In genomic region chr7:90766814-90767564, GRCh38 we compare ENCODE assay signal across 9 cellular contexts.
DNase-seq lines count a peak whose midpoint lies in the region; ATAC-seq and TF ChIP-seq lines count a peak whose summit lies in the region.
"Had no signal": no experiment of that assay in that cellular context is flagged by ENCODE, and none has a peak within 500 bp of the region (broad histone marks: within the 10 kb centered on the region; RNA-seq: fewer than 3 reads in every experiment).

No MANE protein-coding gene starts in this region.

- no peaks in the 10 kb centered on the region for H3K27me3 ChIP-seq in SK-N-SH (ENCODE audit: insufficient read depth)
- H3K27me3 ChIP-seq in ovary, result no peaks in the 10 kb centered on the region

- no peak overlapping the region for H3K4me3 ChIP-seq in SK-N-SH (ENCODE audit: low read depth in 2 of 2, low read length in 1 of 2)
- no peak overlapping the region for H3K4me3 ChIP-seq in ovary

- H3K4me1 Mint-ChIP-seq in immature natural killer cell, result no peaks in the 10 kb centered on the region
- H3K4me1 Mint-ChIP-seq: activated naive CD4-positive, alpha-beta T cell treated with anti-CD3 and anti-CD28 coated beads, Interleukin-2, amount 50 U/mL, for 24 hours had no signal

- CTCF ChIA-PET in SK-N-SH (lab: Yijun Ruan, JAX), result interaction anchor here (0.8 to 2.5 kb wide), 5 partner anchors 9 to 311 kb away, joined by 3 to 8 read pairs (median 6); no protein-coding TSS in a partner anchor

- TF ChIP-seq CTCF in SK-N-SH (IDR thresholded peaks at IDR 0.05), result no peak
- no peak for TF ChIP-seq CTCF in ovary (IDR thresholded peaks at IDR 0.05)

- no peak overlapping the region for H2AFZ ChIP-seq in SK-N-SH (ENCODE audit: low read depth)

- H3K27ac Mint-ChIP-seq in immature natural killer cell, result no peak overlapping the region
- H3K27ac Mint-ChIP-seq: activated naive CD4-positive, alpha-beta T cell treated with anti-CD3 and anti-CD28 coated beads, Interleukin-2, amount 50 U/mL, for 24 hours had no signal

- 71% methylated on average over 7 of the region's 7 CpGs for WGBS in SK-N-SH (ENCODE audit: low lambda C conversion rate)
- WGBS in ovary, 3 donors, result 26 to 43% (median 35%) methylated on average over 7 of the region's 7 CpGs

- peak; percentile 31 for TF ChIP-seq RAD21 in SK-N-SH (IDR thresholded peaks at IDR 0.05; ENCODE audit: low read length)

- TF ChIP-seq EP300 in SK-N-SH (IDR thresholded peaks at IDR 0.05; ENCODE audit: borderline replicate concordance in 1 of 2, low read depth in 1 of 2, low read length in 1 of 2) (no peak), ovary (IDR thresholded peaks at IDR 0.05) (no peak)

- H3K4me2 ChIP-seq in SK-N-SH, result no peak overlapping the region

- no peak for TF ChIP-seq POLR2A in ovary (IDR thresholded peaks at IDR 0.05)

- intact Hi-C loops in head of caudate nucleus (cut with DNase I), result no loop called here
- intact Hi-C loops in ovary (cut with DNase I), result no loop called here

- H3K9me3 ChIP-seq in SK-N-SH, result peaks cover 7% of the 10 kb centered on the region; the same call in 1 of the 2 replicates
- no peaks in the 10 kb centered on the region for H3K9me3 ChIP-seq in ovary

- DNase-seq in DMS53 (lab: John Stamatoyannopoulos, UW) (peak; percentile 94), SK-N-SH (peak; percentile 60), head of caudate nucleus (peak in 30 of 42 donors; percentile 4 to 54 (median 22)), ovary (peak; percentile 48 to 72 (median 65)), GM19238 (ENCODE audit: insufficient read length, low spot score) (no peak), immature natural killer cell (no peak)
- DNase-seq in activated naive CD4-positive, alpha-beta T cell (lab: John Stamatoyannopoulos, UW), result no peak

- H3K79me2 ChIP-seq in SK-N-SH (ENCODE audit: insufficient read depth), result peaks cover 41% of the 10 kb centered on the region

- no peak for ATAC-seq in GM21526 (IDR thresholded peaks at IDR 0.05; ENCODE audit: low FRiP score, unreplicated experiment)

- H3K36me3 ChIP-seq in SK-N-SH (replicated peaks in 1 of 2; ENCODE audit: control insufficient read depth in 1 of 2, insufficient read depth in 2 of 2, low read length in 1 of 2) (peaks cover 0 to 26% of the 10 kb centered on the region in 2 experiments), ovary (no peaks in the 10 kb centered on the region)

- H3K36me3 Mint-ChIP-seq in immature natural killer cell, result no peaks in the 10 kb centered on the region
- H3K36me3 Mint-ChIP-seq: activated naive CD4-positive, alpha-beta T cell treated with anti-CD3 and anti-CD28 coated beads, Interleukin-2, amount 50 U/mL, for 24 hours had no signal

- H3K4me1 ChIP-seq in SK-N-SH (ENCODE audit: control insufficient read depth in 1 of 2, insufficient read depth in 2 of 2, low read depth in 1 of 2, low read length in 1 of 2) (peaks cover 12 to 28% of the 10 kb centered on the region in 2 experiments; a peak in 3 of 4 replicates), ovary (ENCODE audit: insufficient read depth) (peaks cover 3% of the 10 kb centered on the region)

- H4K20me1 ChIP-seq in SK-N-SH (ENCODE audit: insufficient read depth), result no peaks in the 10 kb centered on the region; the same call in 1 of the 2 replicates

- H3K9ac ChIP-seq in SK-N-SH, result no peak overlapping the region

- peaks cover 6 to 27% (median 12%) of the 10 kb centered on the region in 6 donors for H3K9me3 Mint-ChIP-seq in immature natural killer cell

- H3K9me2 ChIP-seq in SK-N-SH, result no peaks in the 10 kb centered on the region

- H3F3A ChIP-seq in SK-N-SH (replicated peaks; ENCODE audit: insufficient read depth), result peaks cover 6% of the 10 kb centered on the region

- no peak overlapping the region for H3K4me3 Mint-ChIP-seq in immature natural killer cell
- H3K4me3 Mint-ChIP-seq: activated naive CD4-positive, alpha-beta T cell treated with anti-CD3 and anti-CD28 coated beads, Interleukin-2, amount 50 U/mL, for 24 hours had no signal

- POLR2A ChIA-PET in SK-N-SH (lab: Yijun Ruan, JAX), result no interaction called here

- H3K27ac ChIP-seq in SK-N-SH (ENCODE audit: low read depth in 2 of 2, low read length in 1 of 2), result peak overlapping the region in 1 of 2 experiments; percentile 67; a peak in 2 of 4 replicates
- no peak overlapping the region for H3K27ac ChIP-seq in ovary

- peaks cover 0 to 4% (median 2%) of the 10 kb centered on the region in 3 donors for H3K27me3 Mint-ChIP-seq in immature natural killer cell (ENCODE audit: low read depth in 3 of 3)
- H3K27me3 Mint-ChIP-seq: activated naive CD4-positive, alpha-beta T cell treated with anti-CD3 and anti-CD28 coated beads, Interleukin-2, amount 50 U/mL, for 24 hours had no signal

TF ChIP-seq in SK-N-SH, 30 proteins besides CTCF, POLR2A, EP300 and RAD21:
- TF ChIP-seq MXI1 (IDR thresholded peaks at IDR 0.05; ENCODE audit: low read depth, low read length) (0 out of 2 replicates have a peak, but pooled peaks have one; percentile 28), GABPA (IDR thresholded peaks at IDR 0.05; ENCODE audit: low read depth) (no peak), NFIC (IDR thresholded peaks at IDR 0.05; ENCODE audit: borderline replicate concordance) (peak; percentile 42; the same call in 1 of the 2 replicates), GATA2 (CRISPR knock-in tag; IDR thresholded peaks at IDR 0.05) (peak; percentile 59), RCOR1 (IDR thresholded peaks at IDR 0.05; ENCODE audit: low read length) (peak; percentile 49), CHD2 (IDR thresholded peaks at IDR 0.05; ENCODE audit: low read length, partially characterized antibody) (peak; percentile 59), TAF1 (IDR thresholded peaks at IDR 0.05; ENCODE audit: borderline replicate concordance, low read depth, low read length) (no peak), FOSL2 (IDR thresholded peaks at IDR 0.05; ENCODE audit: borderline replicate concordance, low read depth) (peak; percentile 32; the same call in 1 of the 2 replicates), FOXJ3 (CRISPR knock-in tag; IDR thresholded peaks at IDR 0.05) (0 out of 2 replicates have a peak, but pooled peaks have one; percentile 33), USF1 (IDR thresholded peaks at IDR 0.05; ENCODE audit: borderline replicate concordance, low read depth) (no peak), MAX (IDR thresholded peaks at IDR 0.05; ENCODE audit: low read depth) (0 out of 2 replicates have a peak, but pooled peaks have one; percentile 11)

Comparison
In these comparisons a context has a peak if more than half of its experiments do, and no peak if none do; other contexts are left out.
1. DNase-seq: peak in DMS53 (single experiment), SK-N-SH (single experiment), head of caudate nucleus (30 of 42) and ovary (5 of 5); none in activated naive CD4-positive, alpha-beta T cell (0 of 4), GM19238 (single experiment) and immature natural killer cell (0 of 3).